ENCODE assay signal across 10 cellular contexts in the genomic region with DNA sequence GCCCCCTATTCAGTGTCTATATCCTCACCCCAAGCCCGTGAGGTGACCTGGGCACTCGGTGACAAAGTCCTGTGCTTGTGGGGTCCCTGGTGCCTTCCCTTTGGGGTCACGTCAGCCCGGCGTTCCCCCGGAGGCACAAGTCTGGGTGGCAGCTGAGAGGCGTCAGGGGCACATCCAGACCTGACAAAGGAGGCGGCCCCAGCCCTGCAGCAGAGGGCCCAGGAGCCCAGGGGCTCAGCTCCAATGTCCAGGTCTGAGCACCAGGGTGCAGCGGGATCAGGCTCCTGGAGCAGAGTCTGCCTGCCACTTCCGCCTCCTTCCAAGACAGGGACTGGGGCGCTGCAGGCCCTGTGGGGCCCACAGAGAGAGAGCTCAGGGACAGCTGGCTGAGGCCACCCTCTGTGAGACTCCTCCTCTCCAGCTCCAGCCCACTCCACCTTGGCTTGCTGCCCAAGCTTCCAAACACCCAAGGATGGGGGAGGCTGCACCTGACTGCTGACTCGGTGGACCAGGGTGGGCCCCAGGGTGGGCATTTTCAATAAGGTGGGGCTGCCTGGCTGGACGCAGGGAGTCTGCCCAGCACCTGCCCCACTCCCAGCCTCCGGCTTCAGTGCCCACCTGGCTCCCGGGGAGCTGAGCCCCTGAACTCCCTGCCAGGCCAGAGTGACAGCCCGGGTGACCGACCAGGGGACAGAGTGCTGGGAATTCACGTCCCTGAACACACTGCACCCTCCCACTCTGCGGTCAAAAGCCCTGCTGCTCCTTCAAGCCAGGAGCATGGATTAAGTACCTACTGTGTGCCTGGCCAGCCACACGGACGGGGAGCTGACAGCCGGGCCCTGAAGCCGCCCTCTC. TPM values are rescaled to one million over a fixed set of nuclear protein-coding genes. Genes with fewer than 3 reads are reported as not detected.
DNase-seq lines count a peak whose midpoint lies in the region; ATAC-seq, FAIRE-seq and TF ChIP-seq lines count a peak whose summit lies in the region.
"Had no signal": no experiment of that assay in that cellular context is flagged by ENCODE, and none has a peak within 500 bp of the region (broad histone marks: within the 10 kb centered on the region; RNA-seq: fewer than 3 reads in every experiment).

No MANE protein-coding gene starts in this region.

- TF ChIP-seq CTCF in GM23338 (conservative IDR thresholded peaks at IDR 0.05; ENCODE audit: low read depth in 2 of 2) (no peak), astrocyte (IDR thresholded peaks at IDR 0.05; ENCODE audit: insufficient read depth, low read depth, low read length) (no peak)

- H3K4me3 ChIP-seq in GM23338 = peak overlapping the region; percentile 34; the same call in 1 of the 2 replicates
- H3K4me3 ChIP-seq in astrocyte (ENCODE audit: insufficient read depth, low read depth, low read length) = no peak overlapping the region

- no peaks in the 10 kb centered on the region for H3K36me3 ChIP-seq in GM23338 (ENCODE audit: insufficient read depth)
- no peaks in the 10 kb centered on the region for H3K36me3 ChIP-seq in astrocyte (ENCODE audit: insufficient read depth, low read length)

- peak overlapping the region; percentile 60; the same call in 1 of the 2 replicates for H3K4me2 ChIP-seq in GM23338
- no peak overlapping the region for H3K4me2 ChIP-seq in astrocyte (ENCODE audit: low read length)

- peaks cover 23% of the 10 kb centered on the region for H3K27me3 Mint-ChIP-seq in GM23338 (ENCODE audit: insufficient read depth, low read depth, poor library complexity)
- peaks cover 26% of the 10 kb centered on the region for H3K27me3 Mint-ChIP-seq in astrocyte (ENCODE audit: low read depth, unreplicated experiment)
- peaks cover 18 to 46% (median 21%) of the 10 kb centered on the region in 3 donors for H3K27me3 Mint-ChIP-seq in naive B cell

- H3K27ac ChIP-seq in GM23338 (ENCODE audit: low read depth) = no peak overlapping the region
- H3K27ac ChIP-seq in astrocyte (ENCODE audit: low read depth, low read length) = no peak overlapping the region

- H4K20me1 ChIP-seq in GM23338 (replicated peaks; ENCODE audit: insufficient read depth) (no peaks in the 10 kb centered on the region), astrocyte (ENCODE audit: insufficient read depth, low read length) (no peaks in the 10 kb centered on the region)

- 0 out of 2 replicates have a peak, but pooled peaks cover 7% of the 10 kb centered on the region for H3F3A ChIP-seq in GM23338 (replicated peaks; ENCODE audit: low read depth)

- no peak for FAIRE-seq in astrocyte (lab: Jason Lieb, UNC)

- H3K4me1 Mint-ChIP-seq in GM23338 (peaks cover 28% of the 10 kb centered on the region), astrocyte (ENCODE audit: low read depth, unreplicated experiment) (peaks cover 3% of the 10 kb centered on the region), naive B cell (peaks cover 0 to 4% (median 2%) of the 10 kb centered on the region in 3 donors)

- H3K4me1 ChIP-seq in GM23338 (ENCODE audit: insufficient read depth) (peaks cover 13% of the 10 kb centered on the region), astrocyte (ENCODE audit: insufficient read depth, low read length) (no peaks in the 10 kb centered on the region)

- H3K36me3 Mint-ChIP-seq in GM23338 (ENCODE audit: low read depth) (peaks cover 4% of the 10 kb centered on the region; the same call in 1 of the 3 replicates), astrocyte (ENCODE audit: low read depth, unreplicated experiment) (no peaks in the 10 kb centered on the region), naive B cell (peaks cover 0 to 8% of the 10 kb centered on the region in 2 donors)

- H3K9me3 ChIP-seq in astrocyte (ENCODE audit: insufficient read depth, low read depth, low read length) = no peaks in the 10 kb centered on the region

- H3K27ac Mint-ChIP-seq in GM23338 (no peak overlapping the region), astrocyte (ENCODE audit: unreplicated experiment) (no peak overlapping the region), naive B cell (no peak overlapping the region)

- H3K27me3 ChIP-seq in GM23338 (ENCODE audit: insufficient read depth) = no peaks in the 10 kb centered on the region
- H3K27me3 ChIP-seq in astrocyte (ENCODE audit: insufficient read depth, low read length) = peaks cover 19% of the 10 kb centered on the region

- no peaks in the 10 kb centered on the region for H3K79me2 ChIP-seq in GM23338 (replicated peaks; ENCODE audit: insufficient read depth)
- no peaks in the 10 kb centered on the region for H3K79me2 ChIP-seq in astrocyte (ENCODE audit: insufficient read depth, low read length)

- peak; percentile 62 for ATAC-seq in GM23338
- no peak for ATAC-seq in naive B cell (ENCODE audit: low read depth in 2 of 2)
- ATAC-seq in GM21526 (IDR thresholded peaks at IDR 0.05; ENCODE audit: low FRiP score, unreplicated experiment) = no peak

- H2AFZ ChIP-seq in GM23338 (no peak overlapping the region), astrocyte (ENCODE audit: low read depth, low read length) (no peak overlapping the region)

- H3K9me3 Mint-ChIP-seq in GM23338 = no peaks in the 10 kb centered on the region
- no peaks in the 10 kb centered on the region for H3K9me3 Mint-ChIP-seq in astrocyte (ENCODE audit: unreplicated experiment)
- peaks cover 0 to 5% (median 0%) of the 10 kb centered on the region in 7 donors for H3K9me3 Mint-ChIP-seq in naive B cell

- H3K9me2 ChIP-seq in GM23338 (ENCODE audit: insufficient read depth) = no peaks in the 10 kb centered on the region

- peak overlapping the region; percentile 62; the same call in 2 of the 3 replicates for H3K4me3 Mint-ChIP-seq in GM23338
- H3K4me3 Mint-ChIP-seq in astrocyte (ENCODE audit: unreplicated experiment) = peak overlapping the region; percentile 14
- H3K4me3 Mint-ChIP-seq in naive B cell = peak overlapping the region in 6 of 8 donors; percentile 24 to 47 (median 42)

- no peak overlapping the region for H3K9ac ChIP-seq in astrocyte (ENCODE audit: low read length)

- DNase-seq in AG08395 (ENCODE audit: low spot score) (peak; percentile 10), GM23338 (ENCODE audit: low spot score) (peak; percentile 73), astrocyte (ENCODE audit: low read depth) (no peak), naive B cell (no peak), NCI-H1694 treated with DMSO at 0.1 percent for 48 hours (lab: John Stamatoyannopoulos, UW) (no peak), NCI-H1092 (lab: John Stamatoyannopoulos, UW) (no peak)
- DNase-seq in stimulated activated CD4-positive, alpha-beta T cell treated with anti-CD3 and anti-CD28 coated beads, Interleukin-4, amount 100 ng/mL, for 4 hours = no peak
- DNase-seq: central memory CD4-positive, alpha-beta T cell had no signal

TF ChIP-seq in GM23338, 12 proteins besides CTCF, POLR2A, EP300 and RAD21 (continues in another document):
- TF ChIP-seq ZNF114 (CRISPR knock-in tag; IDR thresholded peaks at IDR 0.05) = no peak
- TF ChIP-seq POLR2AphosphoS5 (IDR thresholded peaks at IDR 0.05; ENCODE audit: low read depth) = no peak
- no peak for TF ChIP-seq ETS1 (IDR thresholded peaks at IDR 0.05)
- no peak for TF ChIP-seq NANOG (IDR thresholded peaks at IDR 0.05; ENCODE audit: borderline replicate concordance)
- TF ChIP-seq CREB1 (CRISPR knock-in tag; IDR thresholded peaks at IDR 0.05; ENCODE audit: low read depth) = no peak
- no peak for TF ChIP-seq STAT1 (IDR thresholded peaks at IDR 0.05; ENCODE audit: unreplicated experiment)

RNA-seq across cellular contexts. Expression of gene KNDC1, which starts 1.0 kb away (rescaled TPM):
- 8.2 and 16.0 TPM in 2 replicates for total RNA-seq in GM23338 (2014; rRNA removed; shearing (Covaris generic))
- polyA plus RNA-seq in GM23338 (2016; fragmentation: Nextera tagmentation; extraction: Ambion mirVana) = 1.8 and 1.9 TPM in 2 replicates
- total RNA-seq in astrocyte = 2.6 and 4.1 TPM in 2 replicates
- under 1 TPM in 3 of 6 donors, not detected in 3; 0.04 to 0.08 (median 0.08) TPM for polyA plus RNA-seq in naive B cell (ENCODE audit: low read depth in 6 of 6)
- total RNA-seq: glomerular endothelial cell had no signal

Comparison
In these comparisons a context has a peak if more than half of its experiments do, and no peak if none do; other contexts are left out.
1. DNase-seq: peak in AG08395 (single experiment) and GM23338 (single experiment); none in astrocyte (single experiment), naive B cell (single experiment), NCI-H1694 treated with DMSO at 0.1 percent for 48 hours (single experiment), stimulated activated CD4-positive, alpha-beta T cell treated with anti-CD3 and anti-CD28 coated beads, Interleukin-4, amount 100 ng/mL, for 4 hours (0 of 2) and NCI-H1092 (single experiment).
2. Peak in every context shown above with its lines, with median percentiles within 50 percentile points of each other: H3K4me3 Mint-ChIP-seq.